In the genomic region with DNA sequence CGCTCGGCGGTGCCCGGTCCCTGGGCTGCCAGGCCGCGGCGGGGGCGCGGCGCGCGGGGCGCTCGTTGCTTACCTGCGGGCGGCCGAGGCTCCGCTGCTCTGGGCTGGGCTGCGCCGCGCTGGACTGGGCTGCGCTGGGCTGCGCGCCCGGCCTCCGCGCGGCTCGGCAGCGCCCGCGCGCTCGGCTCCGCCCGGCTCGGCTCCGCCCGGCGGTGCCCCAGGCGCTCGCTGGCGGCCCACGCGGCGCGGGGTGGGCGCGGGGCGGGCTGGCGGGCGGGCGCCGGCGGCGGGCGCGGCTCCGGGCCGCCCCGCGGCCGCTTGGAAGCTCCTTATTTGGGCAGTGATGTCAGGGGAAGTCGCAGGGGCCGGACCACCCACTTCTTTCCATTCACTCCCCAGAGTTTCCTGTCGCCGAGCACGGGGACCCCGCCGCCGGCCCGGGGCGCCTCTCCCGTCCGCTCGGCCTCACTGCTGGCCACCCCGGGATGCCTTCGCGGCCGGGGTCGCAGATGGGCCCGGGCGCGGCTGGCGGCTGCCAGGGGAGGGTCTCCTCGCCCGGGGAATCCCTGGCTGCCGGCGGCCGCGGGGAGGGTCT, we compare ENCODE assay signal across 1 cellular context.
A peak's percentile ranks its signal among the peaks of the same experiment; 100 is the strongest.
TF ChIP-seq lines count a peak whose summit lies in the region.

No MANE protein-coding gene starts in this region.

TF ChIP-seq in GM12878, 131 proteins besides CTCF, POLR2A, EP300 and RAD21 (continued from another document and continues in another):
- TF ChIP-seq, protein P1, sequence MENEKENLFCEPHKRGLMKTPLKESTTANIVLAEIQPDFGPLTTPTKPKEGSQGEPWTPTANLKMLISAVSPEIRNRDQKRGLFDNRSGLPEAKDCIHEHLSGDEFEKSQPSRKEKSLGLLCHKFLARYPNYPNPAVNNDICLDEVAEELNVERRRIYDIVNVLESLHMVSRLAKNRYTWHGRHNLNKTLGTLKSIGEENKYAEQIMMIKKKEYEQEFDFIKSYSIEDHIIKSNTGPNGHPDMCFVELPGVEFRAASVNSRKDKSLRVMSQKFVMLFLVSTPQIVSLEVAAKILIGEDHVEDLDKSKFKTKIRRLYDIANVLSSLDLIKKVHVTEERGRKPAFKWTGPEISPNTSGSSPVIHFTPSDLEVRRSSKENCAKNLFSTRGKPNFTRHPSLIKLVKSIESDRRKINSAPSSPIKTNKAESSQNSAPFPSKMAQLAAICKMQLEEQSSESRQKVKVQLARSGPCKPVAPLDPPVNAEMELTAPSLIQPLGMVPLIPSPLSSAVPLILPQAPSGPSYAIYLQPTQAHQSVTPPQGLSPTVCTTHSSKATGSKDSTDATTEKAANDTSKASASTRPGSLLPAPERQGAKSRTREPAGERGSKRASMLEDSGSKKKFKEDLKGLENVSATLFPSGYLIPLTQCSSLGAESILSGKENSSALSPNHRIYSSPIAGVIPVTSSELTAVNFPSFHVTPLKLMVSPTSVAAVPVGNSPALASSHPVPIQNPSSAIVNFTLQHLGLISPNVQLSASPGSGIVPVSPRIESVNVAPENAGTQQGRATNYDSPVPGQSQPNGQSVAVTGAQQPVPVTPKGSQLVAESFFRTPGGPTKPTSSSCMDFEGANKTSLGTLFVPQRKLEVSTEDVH (IDR thresholded peaks at IDR 0.05; ENCODE audit: low read depth, partially characterized antibody): no peak
- TF ChIP-seq MYC (IDR thresholded peaks at IDR 0.05; ENCODE audit: insufficient read depth, insufficient read length, insufficient replicate concordance, low read length, severe bottlenecking) (no peak), SRF (IDR thresholded peaks at IDR 0.05; ENCODE audit: low read depth in 2 of 2, low read length in 2 of 2) (peak; percentile 84 to 94), EED (IDR thresholded peaks at IDR 0.05; ENCODE audit: low read depth) (no peak), SPI1 (IDR thresholded peaks at IDR 0.05; ENCODE audit: borderline replicate concordance, insufficient read depth, low read depth, low read length) (no peak), IRF5 (IDR thresholded peaks at IDR 0.05; ENCODE audit: borderline replicate concordance) (no peak), RELA (IDR thresholded peaks at IDR 0.05; ENCODE audit: borderline replicate concordance, partially characterized antibody) (no peak), TBL1XR1 (IDR thresholded peaks at IDR 0.05; ENCODE audit: low read depth, low read length) (no peak), ZNF207 (IDR thresholded peaks at IDR 0.05; ENCODE audit: borderline replicate concordance) (no peak), FOS (IDR thresholded peaks at IDR 0.05; ENCODE audit: borderline replicate concordance, extremely low read depth, insufficient read length) (no peak), RFX5 (IDR thresholded peaks at IDR 0.05; ENCODE audit: low read depth, low read length) (no peak), CEBPB (IDR thresholded peaks at IDR 0.05; ENCODE audit: borderline replicate concordance in 1 of 2, low read depth in 2 of 2, low read length in 2 of 2) (no peak), GATAD2B (conservative IDR thresholded peaks at IDR 0.05; ENCODE audit: low read depth) (peak; percentile 89), EGR1 (IDR thresholded peaks at IDR 0.05; ENCODE audit: borderline replicate concordance in 1 of 2, low read depth in 2 of 2, low read length in 2 of 2) (peak in 1 of 2 experiments; percentile 38; a peak in 1 of 3 replicates), TARDBP (IDR thresholded peaks at IDR 0.05; ENCODE audit: borderline replicate concordance) (no peak), NKRF (conservative IDR thresholded peaks at IDR 0.05) (peak; percentile 67; the same call in 1 of the 2 replicates), CHD4 (IDR thresholded peaks at IDR 0.05) (no peak), MEF2A (IDR thresholded peaks at IDR 0.05; ENCODE audit: insufficient read depth, low read depth, low read length) (no peak), PAX5 (IDR thresholded peaks at IDR 0.05; ENCODE audit: borderline replicate concordance, low read depth, low read length) (no peak), FOXK2 (IDR thresholded peaks at IDR 0.05) (no peak), CUX1 (IDR thresholded peaks at IDR 0.05; ENCODE audit: insufficient replicate concordance, low read depth, low read length) (no peak), ZNF24 (IDR thresholded peaks at IDR 0.05) (no peak), STAT1 (conservative IDR thresholded peaks at IDR 0.05) (no peak), ZNF384 (IDR thresholded peaks at IDR 0.05; ENCODE audit: borderline replicate concordance, low read depth, low read length) (no peak), IKZF1 (conservative IDR thresholded peaks at IDR 0.05) (no peak), KLF5 (IDR thresholded peaks at IDR 0.05; ENCODE audit: partially characterized antibody) (peak; percentile 33), NR2C1 (IDR thresholded peaks at IDR 0.05) (no peak), ATF7 (IDR thresholded peaks at IDR 0.05; ENCODE audit: low read depth) (no peak), NRF1 (conservative IDR thresholded peaks at IDR 0.05; ENCODE audit: low read depth, low read length) (no peak), ZBTB11 (CRISPR knock-in tag; IDR thresholded peaks at IDR 0.05) (no peak), CBX3 (IDR thresholded peaks at IDR 0.05; ENCODE audit: borderline replicate concordance, low read depth) (no peak), BCLAF1 (IDR thresholded peaks at IDR 0.05) (peak; percentile 68; the same call in 1 of the 2 replicates), SIN3A (IDR thresholded peaks at IDR 0.05; ENCODE audit: low read depth, low read length) (no peak)
- TF ChIP-seq, protein P2, sequence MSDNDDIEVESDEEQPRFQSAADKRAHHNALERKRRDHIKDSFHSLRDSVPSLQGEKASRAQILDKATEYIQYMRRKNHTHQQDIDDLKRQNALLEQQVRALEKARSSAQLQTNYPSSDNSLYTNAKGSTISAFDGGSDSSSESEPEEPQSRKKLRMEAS (IDR thresholded peaks at IDR 0.05; ENCODE audit: low read depth, low read length): no peak
